8 cellular contexts compared by ENCODE assay signal in genomic region chr1:15603966-15604282, GRCh38. TPM values are rescaled to one million over a fixed set of nuclear protein-coding genes. Genes with fewer than 3 reads are reported as not detected.
DNase-seq lines count a peak whose midpoint lies in the region; ATAC-seq and TF ChIP-seq lines count a peak whose summit lies in the region.
"Not testable (repeated sequence)": the region's sequence is repeated elsewhere in the genome, so short reads cannot be mapped to it uniquely, and the experiment has no call there.

No MANE protein-coding gene starts in this region.

- not testable (repeated sequence) for H3K23me2 ChIP-seq in H9 (ENCODE audit: insufficient read length, low read depth, low read length, poor library complexity, severe bottlenecking)

- H3K9ac ChIP-seq in H9 (ENCODE audit: extremely low read depth, insufficient read length, low read length); iPS-15b (ENCODE audit: low read depth, low read length): not testable (repeated sequence)

- H3K79me1 ChIP-seq in H9 (ENCODE audit: insufficient read depth, low read depth, low read length, poor library complexity, severe bottlenecking), result not testable (repeated sequence)

- H3K23ac ChIP-seq in H9 (ENCODE audit: insufficient read length, low read depth, low read length), result not testable (repeated sequence)

- not testable (repeated sequence) for H3K9me3 ChIP-seq in A673 (ENCODE audit: low read depth, low read length, poor library complexity, severe bottlenecking); H9 (ENCODE audit: control insufficient read depth, low read depth, low read length); iPS-15b (ENCODE audit: control insufficient read depth, insufficient read depth, low read length)

- H3K18ac ChIP-seq in H9 (ENCODE audit: insufficient read length, low read depth, low read length), result peak overlapping the region; percentile 37

- H4K91ac ChIP-seq in H9 (ENCODE audit: insufficient read length, low read depth, low read length), result not testable (repeated sequence)

- H3K27me3 ChIP-seq in A673 (replicated peaks; ENCODE audit: insufficient read depth, low read depth, low read length, poor library complexity); H9 (ENCODE audit: insufficient read depth, low read length): not testable (repeated sequence)
- H3K27me3 ChIP-seq in iPS-15b (ENCODE audit: control insufficient read depth, insufficient read depth, low read length), result peaks cover 17% of the 10 kb centered on the region

- peak overlapping the region in 2 of 3 experiments; percentile 46 to 59; a peak in 1 of 7 replicates for H3K27ac Mint-ChIP-seq in H9
- peak overlapping the region; percentile 82 to 87 for H3K27ac Mint-ChIP-seq in T-cell
- H3K27ac Mint-ChIP-seq in activated naive CD8-positive, alpha-beta T cell treated with anti-CD3 and anti-CD28 coated beads, Interleukin-2, amount 50 U/mL, for 24 hours; stimulated activated effector memory CD8-positive, alpha-beta T cell treated with anti-CD3 and anti-CD28 coated beads, Interleukin-12 subunit alpha, Interleukin-12 subunit beta, amount 100 ng/mL, for 72 hours: not testable (repeated sequence)
- H3K27ac Mint-ChIP-seq in effector memory CD8-positive, alpha-beta T cell, result peak overlapping the region in 1 of 2 donors; percentile 89
- peak overlapping the region; percentile 80 to 97 (median 95) for H3K27ac Mint-ChIP-seq in nephron

- not testable (repeated sequence) for H4K20me1 ChIP-seq in H9 (ENCODE audit: control insufficient read depth, insufficient read depth, insufficient read length)

- BruUV-seq in A673 (replicated peaks; lab: Mats Ljungman, UMichigan), result not testable (repeated sequence)

- not testable (repeated sequence) for H2AK5ac ChIP-seq in H9 (ENCODE audit: insufficient read length, low read length)

- intact Hi-C loops in A673 (cut with micrococcal nuclease; ENCODE audit: unreplicated experiment), result not testable (repeated sequence)

- not testable (repeated sequence) for H2BK20ac ChIP-seq in H9 (ENCODE audit: low read depth, low read length, poor library complexity, severe bottlenecking)

- H3K79me2 ChIP-seq in H9 (ENCODE audit: insufficient read depth, low read length), result not testable (repeated sequence)

- not testable (repeated sequence) for H3K4ac ChIP-seq in H9 (ENCODE audit: low read depth, low read length)

- H3K4me3 ChIP-seq in A673 (ENCODE audit: low read depth, low read length, poor library complexity, severe bottlenecking), result peak overlapping the region; percentile 61
- H3K4me3 ChIP-seq in iPS-15b (ENCODE audit: low read depth, low read length), result peak overlapping the region; percentile 75

- peak overlapping the region; percentile 76 for H3K4me2 ChIP-seq in H9 (ENCODE audit: insufficient read depth, insufficient read length, low read length)

- CTCF ChIA-PET in A673 (lab: Charles Lee) (interaction anchor here (0.7 kb wide), 1 partner anchor 10 kb away, joined by 10 read pairs; no protein-coding TSS in a partner anchor), T-cell (lab: Charles Lee) (interaction anchor here in 1 of 2 donors (1.3 kb wide), 1 partner anchor 13 kb away, joined by 9 read pairs; the partner anchor contains the start of gene DDI2)

- not testable (repeated sequence) for ATAC-seq in T-cell (replicated peaks in 1 of 4); activated naive CD8-positive, alpha-beta T cell treated with anti-CD3 and anti-CD28 coated beads, Interleukin-2, amount 50 U/mL, for 24 hours; effector memory CD8-positive, alpha-beta T cell (replicated peaks); stimulated activated effector memory CD8-positive, alpha-beta T cell treated with anti-CD3 and anti-CD28 coated beads, Interleukin-12 subunit alpha, Interleukin-12 subunit beta, amount 100 ng/mL, for 72 hours

- TF ChIP-seq CTCF in A673 (conservative IDR thresholded peaks at IDR 0.05; ENCODE audit: low read depth, low read length); H9 (conservative IDR thresholded peaks at IDR 0.05); nephron (IDR thresholded peaks at IDR 0.05; ENCODE audit: unreplicated experiment in 3 of 3): not testable (repeated sequence)

- H3K4me3 Mint-ChIP-seq in H9, result peak overlapping the region; percentile 68 to 79
- peak overlapping the region; percentile 79 to 87 (median 81) for H3K4me3 Mint-ChIP-seq in T-cell
- peak overlapping the region; percentile 68 for H3K4me3 Mint-ChIP-seq in activated naive CD8-positive, alpha-beta T cell treated with anti-CD3 and anti-CD28 coated beads, Interleukin-2, amount 50 U/mL, for 24 hours
- H3K4me3 Mint-ChIP-seq in effector memory CD8-positive, alpha-beta T cell, result peak overlapping the region; percentile 76 to 85
- H3K4me3 Mint-ChIP-seq in nephron, result peak overlapping the region; percentile 88 to 91 (median 91)
- H3K4me3 Mint-ChIP-seq in stimulated activated effector memory CD8-positive, alpha-beta T cell treated with anti-CD3 and anti-CD28 coated beads, Interleukin-12 subunit alpha, Interleukin-12 subunit beta, amount 100 ng/mL, for 72 hours, result peak overlapping the region; percentile 71

- H3K36me3 ChIP-seq in A673 (ENCODE audit: insufficient read depth, low read length, poor library complexity, severe bottlenecking); iPS-15b (ENCODE audit: control insufficient read depth, insufficient read depth, low read length): not testable (repeated sequence)

- H3T11ph ChIP-seq in H9 (ENCODE audit: low read length), result not testable (repeated sequence)

- H3K4me1 ChIP-seq in A673 (ENCODE audit: insufficient read depth, low read length, poor library complexity, severe bottlenecking); H9 (ENCODE audit: insufficient read depth, low read length); iPS-15b (ENCODE audit: control insufficient read depth, insufficient read depth, low read length): not testable (repeated sequence)

- H2BK15ac ChIP-seq in H9 (ENCODE audit: low read depth, low read length), result not testable (repeated sequence)

- POLR2A ChIA-PET in A673 (lab: Charles Lee; ENCODE audit: low non-redundant PET), result interaction anchor here (0.5 to 0.6 kb wide), 2 partner anchors 16 to 41 kb away, joined by 5 to 7 read pairs; no protein-coding TSS in a partner anchor
- POLR2A ChIA-PET in T-cell (lab: Charles Lee), result interaction anchor here (0.6 to 0.9 kb wide), 2 partner anchors 77 to 334 kb away, joined by 3 read pairs; no protein-coding TSS in a partner anchor

- H3K27me3 Mint-ChIP-seq in H9 (ENCODE audit: low read depth), result peaks cover 36% of the 10 kb centered on the region
- H3K27me3 Mint-ChIP-seq in T-cell; activated naive CD8-positive, alpha-beta T cell treated with anti-CD3 and anti-CD28 coated beads, Interleukin-2, amount 50 U/mL, for 24 hours; effector memory CD8-positive, alpha-beta T cell; nephron (ENCODE audit: low read depth): not testable (repeated sequence)

- not testable (repeated sequence) for H2BK120ac ChIP-seq in H9 (ENCODE audit: low read depth, low read length, poor library complexity, severe bottlenecking)

- not testable (repeated sequence) for H3K36me3 Mint-ChIP-seq in H9 (ENCODE audit: insufficient read depth in 1 of 3, low read depth in 3 of 3); T-cell; activated naive CD8-positive, alpha-beta T cell treated with anti-CD3 and anti-CD28 coated beads, Interleukin-2, amount 50 U/mL, for 24 hours (ENCODE audit: low read depth); effector memory CD8-positive, alpha-beta T cell (ENCODE audit: insufficient read depth); nephron (ENCODE audit: low read depth); stimulated activated effector memory CD8-positive, alpha-beta T cell treated with anti-CD3 and anti-CD28 coated beads, Interleukin-12 subunit alpha, Interleukin-12 subunit beta, amount 100 ng/mL, for 72 hours

- not testable (repeated sequence) for H3K56ac ChIP-seq in H9 (ENCODE audit: insufficient read length, low read depth, low read length)

- H4K5ac ChIP-seq in H9 (ENCODE audit: insufficient read length, low read depth, low read length), result not testable (repeated sequence)

- H3K4me1 Mint-ChIP-seq in H9; stimulated activated effector memory CD8-positive, alpha-beta T cell treated with anti-CD3 and anti-CD28 coated beads, Interleukin-12 subunit alpha, Interleukin-12 subunit beta, amount 100 ng/mL, for 72 hours: not testable (repeated sequence)
- H3K4me1 Mint-ChIP-seq in T-cell (peaks cover 12 to 14% (median 12%) of the 10 kb centered on the region in 3 donors), nephron (peaks cover 22% of the 10 kb centered on the region)
- peaks cover 14% of the 10 kb centered on the region for H3K4me1 Mint-ChIP-seq in activated naive CD8-positive, alpha-beta T cell treated with anti-CD3 and anti-CD28 coated beads, Interleukin-2, amount 50 U/mL, for 24 hours
- H3K4me1 Mint-ChIP-seq in effector memory CD8-positive, alpha-beta T cell (ENCODE audit: low read depth in 2 of 2), result peaks cover 10 to 12% of the 10 kb centered on the region in 2 donors

- H2AFZ ChIP-seq in H9 (ENCODE audit: low read length), result not testable (repeated sequence)

- not testable (repeated sequence) for DNase-seq in A673 (ENCODE audit: low spot score); H9; T-cell; activated naive CD8-positive, alpha-beta T cell treated with anti-CD3 and anti-CD28 coated beads, Interleukin-2, amount 50 U/mL, for 24 hours; effector memory CD8-positive, alpha-beta T cell; stimulated activated effector memory CD8-positive, alpha-beta T cell treated with anti-CD3 and anti-CD28 coated beads, Interleukin-12 subunit alpha, Interleukin-12 subunit beta, amount 100 ng/mL, for 72 hours (ENCODE audit: low spot score in 2 of 2)

- not testable (repeated sequence) for H3K27ac ChIP-seq in A673 (ENCODE audit: low read depth, low read length, poor library complexity, severe bottlenecking); H9 (ENCODE audit: insufficient read length, low read depth, low read length)

- H3K9me3 Mint-ChIP-seq in H9; T-cell; activated naive CD8-positive, alpha-beta T cell treated with anti-CD3 and anti-CD28 coated beads, Interleukin-2, amount 50 U/mL, for 24 hours; effector memory CD8-positive, alpha-beta T cell; nephron; stimulated activated effector memory CD8-positive, alpha-beta T cell treated with anti-CD3 and anti-CD28 coated beads, Interleukin-12 subunit alpha, Interleukin-12 subunit beta, amount 100 ng/mL, for 72 hours: not testable (repeated sequence)

- H2BK5ac ChIP-seq in H9 (ENCODE audit: insufficient read length, low read length), result not testable (repeated sequence)

- not testable (repeated sequence) for H3K14ac ChIP-seq in H9 (ENCODE audit: insufficient read depth, low read length)

- no CpG with 5 or more reads among the region's 13 CpGs for WGBS in H9 (ENCODE audit: extremely low coverage, insufficient read length, low lambda C conversion rate)

- not testable (repeated sequence) for H2BK12ac ChIP-seq in H9 (ENCODE audit: insufficient read length, low read depth, low read length)

- not testable (repeated sequence) for H4K8ac ChIP-seq in H9 (replicated peaks; ENCODE audit: insufficient read length, low read depth, low read length)

RNA-seq across cellular contexts. Expression of gene DDI2, which starts 13.3 kb away (rescaled TPM):
- 38.1 and 41.3 TPM in 2 replicates for total RNA-seq in A673 (2021)
- 45.0 and 51.0 TPM in 2 replicates for total RNA-seq in H9 (2021)
- total RNA-seq in T-cell, result 10 to 100 TPM; 32.4 to 62.2 (median 60.5) TPM

RNA-seq across cellular contexts. Expression of gene AGMAT, which starts 19.1 kb away (rescaled TPM):
- total RNA-seq in A673 (2021) (0.11 and 0.20 TPM in 2 replicates), H9 (2021) (4.0 TPM in 2 replicates), T-cell (10 to 100 TPM in 1 of 5 donors, 1 to 10 TPM in 4; 5.9 to 10.8 (median 8.4) TPM)
